26 cellular contexts compared by ENCODE assay signal in the genomic region with DNA sequence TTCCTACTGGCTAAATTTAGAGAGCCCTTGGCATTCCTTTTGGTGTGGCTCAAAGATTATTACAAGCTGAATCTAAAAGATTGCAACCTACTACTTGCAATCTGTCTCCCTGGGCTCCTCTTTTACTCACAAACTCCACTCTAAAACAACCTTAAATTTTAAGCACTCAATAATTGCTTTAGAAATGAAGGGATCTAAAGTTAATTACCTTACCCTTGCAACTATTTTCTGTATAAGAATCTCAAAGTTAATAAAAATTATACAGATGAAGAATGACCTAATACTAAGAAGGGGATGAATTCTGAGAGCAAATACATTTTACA.
DNase-seq lines count a peak whose midpoint lies in the region; ATAC-seq and TF ChIP-seq lines count a peak whose summit lies in the region.
"Had no signal": no experiment of that assay in that cellular context is flagged by ENCODE, and none has a peak within 500 bp of the region (broad histone marks: within the 10 kb centered on the region; RNA-seq: fewer than 3 reads in every experiment).

No MANE protein-coding gene starts in this region.

- dilution Hi-C loops in mammary epithelial cell (cut with HindIII; ENCODE audit: low sequenced_read_pairs): no loop called here

- BruUV-seq in Calu3 (replicated peaks; lab: Mats Ljungman, UMichigan) (TSS peak; percentile 17), mammary epithelial cell (replicated peaks; lab: Mats Ljungman, UMichigan) (TSS peak; percentile 93)

- in situ Hi-C loops in mammary epithelial cell (cut with MboI; ENCODE audit: low sequenced_read_pairs in 2 of 2): no loop called here

- intact Hi-C loops in Calu3 (cut with micrococcal nuclease; ENCODE audit: unreplicated experiment): no loop called here
- intact Hi-C loops in mammary epithelial cell (cut with micrococcal nuclease): loop anchor here (5.0 kb wide), 1 partner anchor 98 kb away; a partner anchor contains a TSS

- peaks cover 9% of the 10 kb centered on the region for H3K36me3 Mint-ChIP-seq in Calu3 (ENCODE audit: insufficient read depth, unreplicated experiment)
- peaks cover 25% of the 10 kb centered on the region for H3K36me3 Mint-ChIP-seq in stimulated activated memory B cell treated with anti-CD40 and anti-IgM and Interleukin-4, amounts not matched to agents 10 μg/mL and 1 μg/mL and 100 μg/mL, for 72 hours

- H2BK120ac ChIP-seq in trophoblast cell (ENCODE audit: insufficient read depth, low read length, poor library complexity): no peak overlapping the region

- H3K4me1 Mint-ChIP-seq in Calu3 (ENCODE audit: low read depth, unreplicated experiment): peaks cover 14% of the 10 kb centered on the region
- no peaks in the 10 kb centered on the region for H3K4me1 Mint-ChIP-seq in stimulated activated memory B cell treated with anti-CD40 and anti-IgM and Interleukin-4, amounts not matched to agents 10 μg/mL and 1 μg/mL and 100 μg/mL, for 72 hours

- H3K27ac Mint-ChIP-seq in Calu3 (ENCODE audit: unreplicated experiment): no peak overlapping the region
- no peak overlapping the region for H3K27ac Mint-ChIP-seq in stimulated activated memory B cell treated with anti-CD40 and anti-IgM and Interleukin-4, amounts not matched to agents 10 μg/mL and 1 μg/mL and 100 μg/mL, for 72 hours
- H3K27ac Mint-ChIP-seq: activated naive CD8-positive, alpha-beta T cell treated with anti-CD3 and anti-CD28 coated beads, Interleukin-2, amount 10 ng/mL, durations not matched to agents 7 days and 5 days; stimulated activated naive CD8-positive, alpha-beta T cell treated with anti-CD3 and anti-CD28 coated beads, Interleukin-15, Interleukin-2, amounts not matched to agents 100 ng/mL and 50 ng/mL, for 24 hours had no signal

- H3K9me3 Mint-ChIP-seq in Calu3 (ENCODE audit: low read depth, unreplicated experiment): no peaks in the 10 kb centered on the region
- peaks cover 5% of the 10 kb centered on the region for H3K9me3 Mint-ChIP-seq in stimulated activated memory B cell treated with anti-CD40 and anti-IgM and Interleukin-4, amounts not matched to agents 10 μg/mL and 1 μg/mL and 100 μg/mL, for 72 hours

- H3K18ac ChIP-seq in trophoblast cell (ENCODE audit: low read length): no peak overlapping the region

- H3K79me2 ChIP-seq in ACC112 (ENCODE audit: control insufficient read depth, insufficient read depth, low read length, unreplicated experiment) (no peaks in the 10 kb centered on the region), mammary epithelial cell (ENCODE audit: insufficient read depth, low read length) (no peaks in the 10 kb centered on the region), osteoblast (ENCODE audit: insufficient read depth, low read length) (no peaks in the 10 kb centered on the region), trophoblast cell (ENCODE audit: control insufficient read depth, insufficient read depth, low read length, poor library complexity) (no peaks in the 10 kb centered on the region)

- H3K27me3 ChIP-seq in ACC112 (ENCODE audit: insufficient read depth, low read length) (no peaks in the 10 kb centered on the region), mammary epithelial cell (ENCODE audit: insufficient read depth, low read length) (no peaks in the 10 kb centered on the region), osteoblast (ENCODE audit: insufficient read depth, low read length) (no peaks in the 10 kb centered on the region), trophoblast cell (ENCODE audit: insufficient read depth, low read length) (no peaks in the 10 kb centered on the region)
- H3K27me3 ChIP-seq: vagina had no signal

- no peak overlapping the region for H3K23ac ChIP-seq in trophoblast cell (ENCODE audit: low read length)

- no peak overlapping the region for H3K4me3 Mint-ChIP-seq in Calu3 (ENCODE audit: low read depth, unreplicated experiment)
- no peak overlapping the region for H3K4me3 Mint-ChIP-seq in stimulated activated memory B cell treated with anti-CD40 and anti-IgM and Interleukin-4, amounts not matched to agents 10 μg/mL and 1 μg/mL and 100 μg/mL, for 72 hours
- H3K4me3 Mint-ChIP-seq: activated naive CD8-positive, alpha-beta T cell treated with anti-CD3 and anti-CD28 coated beads, Interleukin-2, amount 10 ng/mL, durations not matched to agents 7 days and 5 days; natural killer cell treated with Interleukin-12 subunit alpha and Interleukin-12 subunit beta and Interleukin-15 and Interleukin-18, amount 100 ng/mL, for 72 hours; stimulated activated naive CD8-positive, alpha-beta T cell treated with anti-CD3 and anti-CD28 coated beads, Interleukin-15, Interleukin-2, amounts not matched to agents 100 ng/mL and 50 ng/mL, for 24 hours had no signal

- DNase-seq in Calu3 (no peak), mammary epithelial cell (no peak), osteoblast (ENCODE audit: insufficient read length, low spot score, missing footprints) (no peak), NCI-H345 treated with DMSO at 0.1 percent for 48 hours (lab: John Stamatoyannopoulos, UW; ENCODE audit: unreplicated experiment) (no peak), trophoblast cell (no peak)
- DNase-seq: activated CD4-positive, alpha-beta T cell treated with anti-CD3 and anti-CD28 coated beads, Interleukin-2, amount 50 U/mL, for 1 hour; activated CD4-positive, CD25-positive, alpha-beta regulatory T cell; activated gamma-delta T cell; activated naive CD8-positive, alpha-beta T cell treated with anti-CD3 and anti-CD28 coated beads, Interleukin-2, amount 10 ng/mL, durations not matched to agents 7 days and 5 days; activated T-cell treated with anti-CD3 and anti-CD28 coated beads, Interleukin-2, amount 50 U/mL, for 1 hour; aorta; COR-L47; effector CD8-positive, alpha-beta T cell; GDM1; Karpas-422; NCI-H1436 treated with DMSO at 0.1 percent for 48 hours; NCI-H2081 treated with DMSO at 0.1 percent for 48 hours; NCI-H748 treated with DMSO at 0.1 percent for 48 hours; stimulated activated CD4-positive, alpha-beta T cell treated with anti-CD3 and anti-CD28 coated beads, Interleukin-1b, Interleukin-23, amount 100 ng/mL, for 48 hours had no signal

- ATAC-seq in stimulated activated memory B cell treated with anti-CD40 and anti-IgM and Interleukin-4, amounts not matched to agents 10 μg/mL and 1 μg/mL and 100 μg/mL, for 72 hours: no peak

- H3K36me3 ChIP-seq in ACC112 (ENCODE audit: insufficient read depth, low read length): no peaks in the 10 kb centered on the region
- H3K36me3 ChIP-seq in mammary epithelial cell (ENCODE audit: insufficient read depth, low read length): no peaks in the 10 kb centered on the region
- H3K36me3 ChIP-seq in osteoblast (ENCODE audit: insufficient read depth, low read length): no peaks in the 10 kb centered on the region
- H3K36me3 ChIP-seq in trophoblast cell (ENCODE audit: control insufficient read depth in 1 of 2, insufficient read depth in 2 of 2, low read length in 2 of 2): peaks cover 0 to under 1% of the 10 kb centered on the region in 2 experiments

- no peak overlapping the region for H4K12ac ChIP-seq in trophoblast cell (ENCODE audit: low read depth, low read length)

- H2AFZ ChIP-seq in ACC112 (ENCODE audit: low read length, unreplicated experiment) (no peak overlapping the region), mammary epithelial cell (ENCODE audit: low read depth, low read length) (no peak overlapping the region), osteoblast (ENCODE audit: low read length) (no peak overlapping the region), trophoblast cell (ENCODE audit: insufficient read depth, low read length, poor library complexity) (no peak overlapping the region)

- H4K8ac ChIP-seq in trophoblast cell (ENCODE audit: low read depth, low read length): no peak overlapping the region

- H2AK5ac ChIP-seq in trophoblast cell (ENCODE audit: low read length): no peak overlapping the region

- no peak overlapping the region for H4K91ac ChIP-seq in trophoblast cell (ENCODE audit: low read depth, low read length)

- no peaks in the 10 kb centered on the region for H3K79me1 ChIP-seq in trophoblast cell (ENCODE audit: low read length)

- H3K4me1 ChIP-seq in ACC112 (ENCODE audit: control insufficient read depth, insufficient read depth, low read length, unreplicated experiment) (peaks cover 31% of the 10 kb centered on the region), mammary epithelial cell (ENCODE audit: insufficient read depth, low read length) (peaks cover 12% of the 10 kb centered on the region), osteoblast (ENCODE audit: insufficient read depth, low read length) (peaks cover 19% of the 10 kb centered on the region), trophoblast cell (ENCODE audit: control insufficient read depth in 1 of 2, insufficient read depth in 2 of 2, low read length in 2 of 2) (no peaks in the 10 kb centered on the region)
- H3K4me1 ChIP-seq: vagina had no signal

- TF ChIP-seq CTCF in Calu3 (IDR thresholded peaks at IDR 0.05; ENCODE audit: unreplicated experiment) (no peak), mammary epithelial cell (conservative IDR thresholded peaks at IDR 0.05 in 1 of 2, IDR thresholded peaks at IDR 0.05 in 1 of 2; ENCODE audit: extremely low read depth in 1 of 2, insufficient read depth in 1 of 2, low read depth in 1 of 2, low read length in 2 of 2) (no peak), osteoblast (IDR thresholded peaks at IDR 0.05; ENCODE audit: extremely low read depth, low read depth, low read length) (no peak)

- no peak overlapping the region for H2BK12ac ChIP-seq in trophoblast cell (ENCODE audit: low read length)

- peak overlapping the region; percentile 64 for H3K27ac ChIP-seq in ACC112 (ENCODE audit: low read depth, low read length)
- peak overlapping the region; percentile 14 for H3K27ac ChIP-seq in mammary epithelial cell (ENCODE audit: insufficient read depth, low read depth, low read length)
- peak overlapping the region; percentile 29 for H3K27ac ChIP-seq in osteoblast (ENCODE audit: low read depth, low read length)
- no peak overlapping the region for H3K27ac ChIP-seq in trophoblast cell (ENCODE audit: low read depth, low read length)
- H3K27ac ChIP-seq: coronary artery, thoracic aorta, vagina had no signal

- H3K14ac ChIP-seq in trophoblast cell (ENCODE audit: low read length): no peak overlapping the region

- H3K9me3 ChIP-seq in mammary epithelial cell (replicated peaks; ENCODE audit: insufficient read depth, low read length): no peaks in the 10 kb centered on the region
- H3K9me3 ChIP-seq in osteoblast (ENCODE audit: low read depth, low read length): no peaks in the 10 kb centered on the region
- H3K9me3 ChIP-seq in trophoblast cell (ENCODE audit: insufficient read depth, low read depth, low read length): no peaks in the 10 kb centered on the region
- H3K9me3 ChIP-seq: thoracic aorta, vagina had no signal

- H3K4me3 ChIP-seq in ACC112 (ENCODE audit: low read depth, low read length): no peak overlapping the region
- H3K4me3 ChIP-seq in mammary epithelial cell (replicated peaks in 1 of 3; ENCODE audit: insufficient read depth in 1 of 3, low read depth in 2 of 3, low read length in 3 of 3): no peak overlapping the region
- H3K4me3 ChIP-seq in osteoblast (ENCODE audit: insufficient read depth, low read length): no peak overlapping the region
- H3K4me3 ChIP-seq in trophoblast cell (ENCODE audit: low read depth, low read length): no peak overlapping the region
- H3K4me3 ChIP-seq: coronary artery, thoracic aorta, vagina had no signal

- H3K4ac ChIP-seq in trophoblast cell (ENCODE audit: low read depth, low read length): no peak overlapping the region

- CTCF ChIA-PET in Calu3 (lab: Charles Lee) (interaction anchor here (0.7 kb wide), 1 partner anchor 37 kb away, joined by 3 read pairs; no protein-coding TSS in a partner anchor), mammary epithelial cell (lab: Charles Lee; ENCODE audit: low non-redundant PET) (no interaction called here)

- H4K20me1 ChIP-seq in mammary epithelial cell (ENCODE audit: insufficient read depth, low read length) (no peaks in the 10 kb centered on the region), osteoblast (ENCODE audit: insufficient read depth, low read length) (no peaks in the 10 kb centered on the region)

- H3K4me2 ChIP-seq in mammary epithelial cell (ENCODE audit: insufficient read depth, low read depth, low read length) (no peak overlapping the region), osteoblast (ENCODE audit: insufficient read depth, low read length) (no peak overlapping the region), trophoblast cell (ENCODE audit: low read length) (no peak overlapping the region)

- no peak overlapping the region for H2BK5ac ChIP-seq in trophoblast cell (ENCODE audit: low read depth, low read length, poor library complexity)

- H3K27me3 Mint-ChIP-seq in Calu3 (ENCODE audit: unreplicated experiment): no peaks in the 10 kb centered on the region
- H3K27me3 Mint-ChIP-seq in stimulated activated memory B cell treated with anti-CD40 and anti-IgM and Interleukin-4, amounts not matched to agents 10 μg/mL and 1 μg/mL and 100 μg/mL, for 72 hours: no peaks in the 10 kb centered on the region
- H3K27me3 Mint-ChIP-seq: natural killer cell treated with Interleukin-12 subunit alpha and Interleukin-12 subunit beta and Interleukin-15 and Interleukin-18, amount 100 ng/mL, for 72 hours; stimulated activated naive CD8-positive, alpha-beta T cell treated with anti-CD3 and anti-CD28 coated beads, Interleukin-15, Interleukin-2, amounts not matched to agents 100 ng/mL and 50 ng/mL, for 24 hours had no signal

- no peak overlapping the region for H3K9ac ChIP-seq in mammary epithelial cell (ENCODE audit: insufficient read depth, low read length)
- no peak overlapping the region for H3K9ac ChIP-seq in trophoblast cell (ENCODE audit: low read length)
